ENCODE assay signal across 9 cellular contexts in the genomic region with DNA sequence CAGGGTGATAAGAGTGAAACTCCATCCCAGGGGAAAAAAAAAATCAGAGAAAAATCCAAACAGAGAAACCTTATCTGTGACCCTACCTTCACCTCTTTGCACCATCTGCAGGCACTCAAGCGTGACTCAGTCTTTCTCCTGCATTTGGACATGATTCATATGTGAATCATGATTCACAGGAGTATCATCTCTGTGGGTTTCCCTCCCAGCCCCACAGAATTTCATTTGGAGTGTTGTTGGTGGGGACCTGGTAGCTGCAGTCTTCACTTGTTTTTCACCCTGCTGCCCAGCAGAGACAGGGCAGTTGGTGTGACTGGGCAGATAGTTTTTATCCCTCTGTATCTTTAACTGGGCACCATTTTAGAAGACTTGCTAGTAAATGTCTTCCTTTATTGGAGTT.
DNase-seq lines count a peak whose midpoint lies in the region; ATAC-seq and TF ChIP-seq lines count a peak whose summit lies in the region.
"Had no signal": no experiment of that assay in that cellular context is flagged by ENCODE, and none has a peak within 500 bp of the region (broad histone marks: within the 10 kb centered on the region; RNA-seq: fewer than 3 reads in every experiment).

No MANE protein-coding gene starts in this region.

- no peak overlapping the region for H3K4me3 ChIP-seq in osteoblast (ENCODE audit: insufficient read depth, low read length)
- no peak overlapping the region for H3K4me3 ChIP-seq in endodermal cell (ENCODE audit: low read length)
- H3K4me3 ChIP-seq: Peyer's patch had no signal

- H3K9ac ChIP-seq in endodermal cell (ENCODE audit: extremely low read depth, low read length, poor library complexity, severe bottlenecking), result no peak overlapping the region

- no peaks in the 10 kb centered on the region for H3K27me3 Mint-ChIP-seq in endodermal cell (ENCODE audit: insufficient read depth)

- H3K27me3 ChIP-seq in osteoblast (ENCODE audit: insufficient read depth, low read length), result no peaks in the 10 kb centered on the region
- no peaks in the 10 kb centered on the region for H3K27me3 ChIP-seq in endodermal cell (ENCODE audit: control insufficient read depth, insufficient read depth, low read length, poor library complexity, severe bottlenecking)
- H3K27me3 ChIP-seq: Peyer's patch had no signal

- peak overlapping the region; percentile 30 for H3K4me2 ChIP-seq in osteoblast (ENCODE audit: insufficient read depth, low read length)

- ATAC-seq in HG03354 (IDR thresholded peaks at IDR 0.05; ENCODE audit: poor library complexity, severe bottlenecking, unreplicated experiment), result no peak
- no peak for ATAC-seq in HG03439 (IDR thresholded peaks at IDR 0.05; ENCODE audit: unreplicated experiment)
- ATAC-seq in HG03469 (IDR thresholded peaks at IDR 0.05; ENCODE audit: unreplicated experiment), result no peak

- DNase-seq in GM10266 (ENCODE audit: extremely low spot score), result peak; percentile 13
- peak; percentile 35 for DNase-seq in NCI-H460 (ENCODE audit: extremely low read depth, low read depth)
- peak; percentile 99 for DNase-seq in amniotic epithelial cell (ENCODE audit: low read depth)
- peak; percentile 74 for DNase-seq in osteoblast (ENCODE audit: insufficient read length, low spot score, missing footprints)
- DNase-seq in endodermal cell, result no peak

- TF ChIP-seq CTCF in GM10266 (IDR thresholded peaks at IDR 0.05; ENCODE audit: control insufficient read depth, insufficient read depth, low read depth, missing control alignments), result no peak
- TF ChIP-seq CTCF in osteoblast (IDR thresholded peaks at IDR 0.05; ENCODE audit: extremely low read depth, low read depth, low read length), result no peak
- no peak for TF ChIP-seq CTCF in endodermal cell (conservative IDR thresholded peaks at IDR 0.05)

- H3K79me2 ChIP-seq in osteoblast (ENCODE audit: insufficient read depth, low read length), result no peaks in the 10 kb centered on the region

- H2AFZ ChIP-seq in osteoblast (ENCODE audit: low read length), result no peak overlapping the region

- no peak overlapping the region for H3K4me3 Mint-ChIP-seq in endodermal cell

- H3K4me1 Mint-ChIP-seq in endodermal cell, result no peaks in the 10 kb centered on the region

- peaks cover 44% of the 10 kb centered on the region for H3K36me3 Mint-ChIP-seq in endodermal cell (ENCODE audit: low read depth)

- H3K27ac Mint-ChIP-seq in endodermal cell, result no peak overlapping the region

- no peaks in the 10 kb centered on the region for H3K9me3 Mint-ChIP-seq in endodermal cell

- H3K27ac ChIP-seq in osteoblast (ENCODE audit: low read depth, low read length) (peak overlapping the region; percentile 66), endodermal cell (ENCODE audit: low read depth, low read length) (no peak overlapping the region)

- H3K36me3 ChIP-seq in osteoblast (ENCODE audit: insufficient read depth, low read length) (peaks cover 4% of the 10 kb centered on the region), endodermal cell (ENCODE audit: control insufficient read depth, insufficient read depth, low read length) (peaks cover 29% of the 10 kb centered on the region)

- H3K9me3 ChIP-seq in osteoblast (ENCODE audit: low read depth, low read length), result no peaks in the 10 kb centered on the region
- H3K9me3 ChIP-seq in endodermal cell (ENCODE audit: control insufficient read depth, low read length), result no peaks in the 10 kb centered on the region
- H3K9me3 ChIP-seq: Peyer's patch had no signal

- H4K20me1 ChIP-seq in osteoblast (ENCODE audit: insufficient read depth, low read length), result no peaks in the 10 kb centered on the region

- H3K4me1 ChIP-seq in osteoblast (ENCODE audit: insufficient read depth, low read length), result peaks cover 19% of the 10 kb centered on the region
- no peaks in the 10 kb centered on the region for H3K4me1 ChIP-seq in endodermal cell (ENCODE audit: control insufficient read depth, insufficient read depth, low read length)
- H3K4me1 ChIP-seq: Peyer's patch had no signal

- WGBS in endodermal cell (ENCODE audit: insufficient coverage in 1 of 2, insufficient read length in 1 of 2), 2 experiments, result 94 to 100% methylated on average over 1 of the region's 1 CpG
